Comparison of ENCODE assay signal across 1 cellular context in the genomic region with DNA sequence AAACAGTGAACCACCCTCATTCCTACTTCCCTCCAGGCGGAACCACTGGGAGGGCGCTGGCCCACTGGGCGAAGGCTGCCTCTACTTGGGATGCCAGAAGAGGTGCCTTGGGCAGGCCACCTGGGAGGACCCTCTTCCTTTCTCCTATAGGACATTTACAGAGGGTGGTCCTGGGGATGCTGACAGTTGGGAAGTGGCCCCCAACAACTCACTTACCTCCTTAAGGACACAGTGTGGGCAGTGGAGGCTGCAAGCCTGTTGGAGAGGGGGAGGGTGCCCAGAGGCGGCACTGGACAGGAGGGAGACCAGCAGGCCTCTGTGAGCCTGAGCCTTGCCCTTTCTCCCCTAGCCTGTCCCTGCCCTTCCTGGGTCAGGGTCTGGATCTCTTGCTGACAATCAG.
TF ChIP-seq lines count a peak whose summit lies in the region.

No MANE protein-coding gene starts in this region.

TF ChIP-seq in H1, 55 proteins besides CTCF, POLR2A, EP300 and RAD21 (continued from another document):
- TF ChIP-seq, protein P1, sequence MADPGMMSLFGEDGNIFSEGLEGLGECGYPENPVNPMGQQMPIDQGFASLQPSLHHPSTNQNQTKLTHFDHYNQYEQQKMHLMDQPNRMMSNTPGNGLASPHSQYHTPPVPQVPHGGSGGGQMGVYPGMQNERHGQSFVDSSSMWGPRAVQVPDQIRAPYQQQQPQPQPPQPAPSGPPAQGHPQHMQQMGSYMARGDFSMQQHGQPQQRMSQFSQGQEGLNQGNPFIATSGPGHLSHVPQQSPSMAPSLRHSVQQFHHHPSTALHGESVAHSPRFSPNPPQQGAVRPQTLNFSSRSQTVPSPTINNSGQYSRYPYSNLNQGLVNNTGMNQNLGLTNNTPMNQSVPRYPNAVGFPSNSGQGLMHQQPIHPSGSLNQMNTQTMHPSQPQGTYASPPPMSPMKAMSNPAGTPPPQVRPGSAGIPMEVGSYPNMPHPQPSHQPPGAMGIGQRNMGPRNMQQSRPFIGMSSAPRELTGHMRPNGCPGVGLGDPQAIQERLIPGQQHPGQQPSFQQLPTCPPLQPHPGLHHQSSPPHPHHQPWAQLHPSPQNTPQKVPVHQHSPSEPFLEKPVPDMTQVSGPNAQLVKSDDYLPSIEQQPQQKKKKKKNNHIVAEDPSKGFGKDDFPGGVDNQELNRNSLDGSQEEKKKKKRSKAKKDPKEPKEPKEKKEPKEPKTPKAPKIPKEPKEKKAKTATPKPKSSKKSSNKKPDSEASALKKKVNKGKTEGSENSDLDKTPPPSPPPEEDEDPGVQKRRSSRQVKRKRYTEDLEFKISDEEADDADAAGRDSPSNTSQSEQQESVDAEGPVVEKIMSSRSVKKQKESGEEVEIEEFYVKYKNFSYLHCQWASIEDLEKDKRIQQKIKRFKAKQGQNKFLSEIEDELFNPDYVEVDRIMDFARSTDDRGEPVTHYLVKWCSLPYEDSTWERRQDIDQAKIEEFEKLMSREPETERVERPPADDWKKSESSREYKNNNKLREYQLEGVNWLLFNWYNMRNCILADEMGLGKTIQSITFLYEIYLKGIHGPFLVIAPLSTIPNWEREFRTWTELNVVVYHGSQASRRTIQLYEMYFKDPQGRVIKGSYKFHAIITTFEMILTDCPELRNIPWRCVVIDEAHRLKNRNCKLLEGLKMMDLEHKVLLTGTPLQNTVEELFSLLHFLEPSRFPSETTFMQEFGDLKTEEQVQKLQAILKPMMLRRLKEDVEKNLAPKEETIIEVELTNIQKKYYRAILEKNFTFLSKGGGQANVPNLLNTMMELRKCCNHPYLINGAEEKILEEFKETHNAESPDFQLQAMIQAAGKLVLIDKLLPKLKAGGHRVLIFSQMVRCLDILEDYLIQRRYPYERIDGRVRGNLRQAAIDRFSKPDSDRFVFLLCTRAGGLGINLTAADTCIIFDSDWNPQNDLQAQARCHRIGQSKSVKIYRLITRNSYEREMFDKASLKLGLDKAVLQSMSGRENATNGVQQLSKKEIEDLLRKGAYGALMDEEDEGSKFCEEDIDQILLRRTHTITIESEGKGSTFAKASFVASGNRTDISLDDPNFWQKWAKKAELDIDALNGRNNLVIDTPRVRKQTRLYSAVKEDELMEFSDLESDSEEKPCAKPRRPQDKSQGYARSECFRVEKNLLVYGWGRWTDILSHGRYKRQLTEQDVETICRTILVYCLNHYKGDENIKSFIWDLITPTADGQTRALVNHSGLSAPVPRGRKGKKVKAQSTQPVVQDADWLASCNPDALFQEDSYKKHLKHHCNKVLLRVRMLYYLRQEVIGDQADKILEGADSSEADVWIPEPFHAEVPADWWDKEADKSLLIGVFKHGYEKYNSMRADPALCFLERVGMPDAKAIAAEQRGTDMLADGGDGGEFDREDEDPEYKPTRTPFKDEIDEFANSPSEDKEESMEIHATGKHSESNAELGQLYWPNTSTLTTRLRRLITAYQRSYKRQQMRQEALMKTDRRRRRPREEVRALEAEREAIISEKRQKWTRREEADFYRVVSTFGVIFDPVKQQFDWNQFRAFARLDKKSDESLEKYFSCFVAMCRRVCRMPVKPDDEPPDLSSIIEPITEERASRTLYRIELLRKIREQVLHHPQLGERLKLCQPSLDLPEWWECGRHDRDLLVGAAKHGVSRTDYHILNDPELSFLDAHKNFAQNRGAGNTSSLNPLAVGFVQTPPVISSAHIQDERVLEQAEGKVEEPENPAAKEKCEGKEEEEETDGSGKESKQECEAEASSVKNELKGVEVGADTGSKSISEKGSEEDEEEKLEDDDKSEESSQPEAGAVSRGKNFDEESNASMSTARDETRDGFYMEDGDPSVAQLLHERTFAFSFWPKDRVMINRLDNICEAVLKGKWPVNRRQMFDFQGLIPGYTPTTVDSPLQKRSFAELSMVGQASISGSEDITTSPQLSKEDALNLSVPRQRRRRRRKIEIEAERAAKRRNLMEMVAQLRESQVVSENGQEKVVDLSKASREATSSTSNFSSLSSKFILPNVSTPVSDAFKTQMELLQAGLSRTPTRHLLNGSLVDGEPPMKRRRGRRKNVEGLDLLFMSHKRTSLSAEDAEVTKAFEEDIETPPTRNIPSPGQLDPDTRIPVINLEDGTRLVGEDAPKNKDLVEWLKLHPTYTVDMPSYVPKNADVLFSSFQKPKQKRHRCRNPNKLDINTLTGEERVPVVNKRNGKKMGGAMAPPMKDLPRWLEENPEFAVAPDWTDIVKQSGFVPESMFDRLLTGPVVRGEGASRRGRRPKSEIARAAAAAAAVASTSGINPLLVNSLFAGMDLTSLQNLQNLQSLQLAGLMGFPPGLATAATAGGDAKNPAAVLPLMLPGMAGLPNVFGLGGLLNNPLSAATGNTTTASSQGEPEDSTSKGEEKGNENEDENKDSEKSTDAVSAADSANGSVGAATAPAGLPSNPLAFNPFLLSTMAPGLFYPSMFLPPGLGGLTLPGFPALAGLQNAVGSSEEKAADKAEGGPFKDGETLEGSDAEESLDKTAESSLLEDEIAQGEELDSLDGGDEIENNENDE (IDR thresholded peaks at IDR 0.05; ENCODE audit: insufficient replicate concordance, low read length) = no peak
- TF ChIP-seq, protein P2, sequence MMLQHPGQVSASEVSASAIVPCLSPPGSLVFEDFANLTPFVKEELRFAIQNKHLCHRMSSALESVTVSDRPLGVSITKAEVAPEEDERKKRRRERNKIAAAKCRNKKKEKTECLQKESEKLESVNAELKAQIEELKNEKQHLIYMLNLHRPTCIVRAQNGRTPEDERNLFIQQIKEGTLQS (IDR thresholded peaks at IDR 0.05; ENCODE audit: insufficient read depth, low read depth, low read length) = no peak
- TF ChIP-seq, protein P3, sequence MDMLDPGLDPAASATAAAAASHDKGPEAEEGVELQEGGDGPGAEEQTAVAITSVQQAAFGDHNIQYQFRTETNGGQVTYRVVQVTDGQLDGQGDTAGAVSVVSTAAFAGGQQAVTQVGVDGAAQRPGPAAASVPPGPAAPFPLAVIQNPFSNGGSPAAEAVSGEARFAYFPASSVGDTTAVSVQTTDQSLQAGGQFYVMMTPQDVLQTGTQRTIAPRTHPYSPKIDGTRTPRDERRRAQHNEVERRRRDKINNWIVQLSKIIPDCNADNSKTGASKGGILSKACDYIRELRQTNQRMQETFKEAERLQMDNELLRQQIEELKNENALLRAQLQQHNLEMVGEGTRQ (IDR thresholded peaks at IDR 0.05; ENCODE audit: low read length) = no peak
- no peak for TF ChIP-seq TBP (IDR thresholded peaks at IDR 0.05; ENCODE audit: low read depth, low read length)
- no peak for TF ChIP-seq CHD2 (IDR thresholded peaks at IDR 0.05; ENCODE audit: low read length)
